ENCODE assay signal across 20 cellular contexts in the genomic region with DNA sequence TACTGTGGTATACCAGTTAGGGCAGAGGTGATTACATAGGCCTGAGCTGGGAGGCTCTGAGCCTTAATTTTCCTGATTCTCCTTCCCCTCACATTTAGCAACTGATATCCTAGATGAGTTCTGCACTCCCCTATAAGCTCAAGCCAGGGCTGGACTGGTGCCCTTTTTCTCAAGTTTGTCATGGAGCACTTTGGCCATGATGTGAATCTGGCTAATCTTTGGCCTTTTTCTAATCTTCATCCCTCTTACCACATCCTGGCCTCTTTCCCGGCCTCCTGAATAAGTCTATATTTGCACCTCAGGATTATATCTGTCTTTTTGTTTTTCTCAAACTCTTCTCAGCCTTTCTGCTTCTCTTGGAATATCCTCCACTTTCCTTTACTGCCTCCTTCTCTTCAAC.
"Had no signal": no experiment of that assay in that cellular context is flagged by ENCODE, and none has a peak within 500 bp of the region (broad histone marks: within the 10 kb centered on the region; RNA-seq: fewer than 3 reads in every experiment).

No MANE protein-coding gene starts in this region.

- H3K4me3 ChIP-seq: coronary artery, dorsolateral prefrontal cortex, esophagus muscularis mucosa, gastrocnemius medialis, heart right ventricle, left ventricle myocardium inferior, lower lobe of right lung, mucosa of descending colon had no signal

- H3K27me3 ChIP-seq: esophagus muscularis mucosa had no signal

- H3K4me1 ChIP-seq: esophagus muscularis mucosa, gastrocnemius medialis, heart right ventricle, left ventricle myocardium inferior, lower lobe of right lung had no signal

- ATAC-seq: gastrocnemius medialis, heart right ventricle, left colon, left lobe of liver, lower lobe of right lung, mucosa of descending colon had no signal

- H3K27ac ChIP-seq: coronary artery, dorsolateral prefrontal cortex, esophagus muscularis mucosa, gastrocnemius medialis, heart right ventricle, left ventricle myocardium inferior, lower lobe of right lung had no signal

- H3K9me3 ChIP-seq: esophagus muscularis mucosa, gastrocnemius medialis, heart right ventricle, left ventricle myocardium inferior, lower lobe of right lung, mucosa of descending colon had no signal

- DNase-seq: dermis blood vessel endothelial cell; dorsolateral prefrontal cortex; effector CD4-positive, alpha-beta T cell; effector memory CD4-positive, alpha-beta T cell; foreskin fibroblast; foreskin melanocyte; gastrocnemius medialis; glutamatergic neuron; head of caudate nucleus; heart right ventricle; hippocampal formation; left colon; left ventricle myocardium inferior; lower lobe of right lung; mesenchymal stem cell; mucosa of descending colon; naive B cell had no signal
